ENCODE assay signal across 16 cellular contexts in genomic region chr3:119636194-119636593, GRCh38. TPM values are rescaled to one million over a fixed set of nuclear protein-coding genes. Genes with fewer than 3 reads are reported as not detected.
DNase-seq lines count a peak whose midpoint lies in the region; ATAC-seq and TF ChIP-seq lines count a peak whose summit lies in the region.
"Had no signal": no experiment of that assay in that cellular context is flagged by ENCODE, and none has a peak within 500 bp of the region (broad histone marks: within the 10 kb centered on the region; RNA-seq: fewer than 3 reads in every experiment).

No MANE protein-coding gene starts in this region.

- peaks cover 32% of the 10 kb centered on the region for H3K4me1 Mint-ChIP-seq in MCF 10A (ENCODE audit: insufficient read depth, unreplicated experiment)

- WGBS in mammary epithelial cell (ENCODE audit: low coverage, missing lambda C conversion rate) = 0% methylated on average over 1 of the region's 1 CpG
- 29 to 40% methylated on average over 1 of the region's 1 CpG for WGBS in upper lobe of left lung, 2 donors

- BruUV-seq in MCF 10A (replicated peaks; lab: Mats Ljungman, UMichigan) (no TSS peak), mammary epithelial cell (replicated peaks; lab: Mats Ljungman, UMichigan) (no TSS peak)

- peak overlapping the region; percentile 3 for H2AFZ ChIP-seq in mammary epithelial cell (ENCODE audit: low read depth, low read length)

- DNase-seq in MCF 10A (ENCODE audit: unreplicated experiment) (peak; percentile 18), breast epithelium (ENCODE audit: low spot score in 2 of 2) (no peak), mammary epithelial cell (peak; percentile 57), kidney tubule cell (ENCODE audit: low spot score) (peak; percentile 76), upper lobe of left lung (no peak), DMS53 (lab: John Stamatoyannopoulos, UW) (no peak)
- no peak for DNase-seq in stimulated activated CD8-positive, alpha-beta memory T cell treated with anti-CD3 and anti-CD28 coated beads, Interleukin-4, amount 100 ng/mL, for 48 hours
- DNase-seq: effector memory CD8-positive, alpha-beta T cell; NCI-H1105; NCI-H524 treated with DMSO at 0.1 percent for 48 hours; right lobe of liver had no signal

- POLR2A ChIA-PET in MCF 10A (lab: Yijun Ruan, JAX) = interaction anchor here (0.8 to 3.3 kb wide), 4 partner anchors 41 to 567 kb away, joined by 3 to 16 read pairs (median 4); partner anchors contain the start of genes COX17 and TIMMDC1

- ATAC-seq in upper lobe of left lung (ENCODE audit: low FRiP score in 2 of 2) (no peak), GM19397 (IDR thresholded peaks at IDR 0.05; ENCODE audit: unreplicated experiment) (no peak)
- ATAC-seq: effector memory CD8-positive, alpha-beta T cell had no signal

- no peaks in the 10 kb centered on the region for H3K79me2 ChIP-seq in mammary epithelial cell (ENCODE audit: insufficient read depth, low read length)

- dilution Hi-C loops in mammary epithelial cell (cut with HindIII; ENCODE audit: low sequenced_read_pairs) = no loop called here

- H3K27ac Mint-ChIP-seq in MCF 10A (ENCODE audit: low read depth, unreplicated experiment) = no peak overlapping the region
- H3K27ac Mint-ChIP-seq: effector memory CD8-positive, alpha-beta T cell had no signal

- no peak overlapping the region for H3K4me3 Mint-ChIP-seq in MCF 10A (ENCODE audit: unreplicated experiment)
- H3K4me3 Mint-ChIP-seq: effector memory CD8-positive, alpha-beta T cell had no signal

- no peaks in the 10 kb centered on the region for H4K20me1 ChIP-seq in mammary epithelial cell (ENCODE audit: insufficient read depth, low read length)

- TF ChIP-seq CTCF in MCF 10A (IDR thresholded peaks at IDR 0.05; ENCODE audit: unreplicated experiment) (no peak), breast epithelium (IDR thresholded peaks at IDR 0.05) (no peak), mammary epithelial cell (conservative IDR thresholded peaks at IDR 0.05 in 1 of 2, IDR thresholded peaks at IDR 0.05 in 1 of 2; ENCODE audit: extremely low read depth in 1 of 2, insufficient read depth in 1 of 2, low read depth in 1 of 2, low read length in 2 of 2) (no peak), upper lobe of left lung (IDR thresholded peaks at IDR 0.05) (no peak)

- no peaks in the 10 kb centered on the region for H3K27me3 Mint-ChIP-seq in MCF 10A (ENCODE audit: insufficient read depth, unreplicated experiment)

- H3K9me3 Mint-ChIP-seq in MCF 10A (ENCODE audit: unreplicated experiment) = no peaks in the 10 kb centered on the region
- H3K9me3 Mint-ChIP-seq: effector memory CD8-positive, alpha-beta T cell had no signal

- H3K4me1 ChIP-seq in breast epithelium (no peaks in the 10 kb centered on the region), mammary epithelial cell (ENCODE audit: insufficient read depth, low read length) (peaks cover 28% of the 10 kb centered on the region), upper lobe of left lung (peaks cover 20 to 34% (median 26%) of the 10 kb centered on the region in 4 donors)
- H3K4me1 ChIP-seq: right lobe of liver had no signal

- CTCF ChIA-PET in MCF 10A (lab: Yijun Ruan, JAX) = interaction anchor here (0.7 to 1.6 kb wide), 3 partner anchors 8 to 478 kb away, joined by 3 read pairs; no protein-coding TSS in a partner anchor
- CTCF ChIA-PET in mammary epithelial cell (lab: Charles Lee; ENCODE audit: low non-redundant PET) = no interaction called here

- no peak overlapping the region for H3K4me2 ChIP-seq in mammary epithelial cell (ENCODE audit: insufficient read depth, low read depth, low read length)

- no peaks in the 10 kb centered on the region for H3K36me3 ChIP-seq in breast epithelium
- no peaks in the 10 kb centered on the region for H3K36me3 ChIP-seq in mammary epithelial cell (ENCODE audit: insufficient read depth, low read length)
- no peaks in the 10 kb centered on the region for H3K36me3 ChIP-seq in upper lobe of left lung
- H3K36me3 ChIP-seq: right lobe of liver had no signal

- intact Hi-C loops in MCF 10A (cut with micrococcal nuclease) = no loop called here
- intact Hi-C loops in breast epithelium (cut with DNase I; ENCODE audit: low total_unique reads) = no loop called here
- intact Hi-C loops in mammary epithelial cell (cut with micrococcal nuclease) = no loop called here

- no peaks in the 10 kb centered on the region for H3K27me3 ChIP-seq in breast epithelium
- no peaks in the 10 kb centered on the region for H3K27me3 ChIP-seq in mammary epithelial cell (ENCODE audit: insufficient read depth, low read length)
- no peaks in the 10 kb centered on the region for H3K27me3 ChIP-seq in upper lobe of left lung
- H3K27me3 ChIP-seq: right lobe of liver, tibial nerve had no signal

- no peak for TF ChIP-seq POLR2A in breast epithelium (IDR thresholded peaks at IDR 0.05)
- no peak for TF ChIP-seq POLR2A in upper lobe of left lung (IDR thresholded peaks at IDR 0.05)

- TF ChIP-seq EP300 in upper lobe of left lung (IDR thresholded peaks at IDR 0.05) = no peak

- in situ Hi-C loops in mammary epithelial cell (cut with MboI; ENCODE audit: low sequenced_read_pairs in 2 of 2) = no loop called here

- H3K4me3 ChIP-seq in breast epithelium (no peak overlapping the region), mammary epithelial cell (replicated peaks in 1 of 3; ENCODE audit: insufficient read depth in 1 of 3, low read depth in 2 of 3, low read length in 3 of 3) (no peak overlapping the region), upper lobe of left lung (no peak overlapping the region)
- H3K4me3 ChIP-seq: right lobe of liver, tibial nerve had no signal

- no peaks in the 10 kb centered on the region for H3K36me3 Mint-ChIP-seq in MCF 10A (ENCODE audit: insufficient read depth, unreplicated experiment)

- H3K9me3 ChIP-seq in breast epithelium = no peaks in the 10 kb centered on the region
- no peaks in the 10 kb centered on the region for H3K9me3 ChIP-seq in mammary epithelial cell (replicated peaks; ENCODE audit: insufficient read depth, low read length)
- no peaks in the 10 kb centered on the region for H3K9me3 ChIP-seq in upper lobe of left lung
- H3K9me3 ChIP-seq: right lobe of liver, tibial nerve had no signal

- H3K27ac ChIP-seq in breast epithelium (peak overlapping the region in 1 of 2 donors; percentile 85), mammary epithelial cell (ENCODE audit: insufficient read depth, low read depth, low read length) (no peak overlapping the region), upper lobe of left lung (peak overlapping the region; percentile 79 to 93 (median 85))
- H3K27ac ChIP-seq: right lobe of liver, VCaP had no signal

- no peak overlapping the region for H3K9ac ChIP-seq in mammary epithelial cell (ENCODE audit: insufficient read depth, low read length)

RNA-seq across cellular contexts. Expression of gene POPDC2, which starts 24.2 kb away (rescaled TPM):
- total RNA-seq in MCF 10A (2022) (0.91 and 0.93 TPM in 2 replicates), breast epithelium (1 to 10 TPM; 1.1 to 7.9 (median 6.9) TPM), mammary epithelial cell (1 to 10 TPM in 1 of 2 donors, under 1 TPM in 1; 0.31 to 1.0 TPM), upper lobe of left lung (1 to 10 TPM; 2.0 to 5.2 (median 2.2) TPM)
- 0.12 TPM for polyA plus RNA-seq in mammary epithelial cell
- not detected for polyA minus RNA-seq in mammary epithelial cell

RNA-seq across cellular contexts. Expression of gene PLA1A, which starts 38.5 kb away (rescaled TPM):
- total RNA-seq in MCF 10A (2022) (not detected in 2 replicates), breast epithelium (1 to 10 TPM in 2 of 3 donors, under 1 TPM in 1; 0.59 to 4.9 (median 2.1) TPM), mammary epithelial cell (not detected), upper lobe of left lung (10 to 100 TPM in 4 of 6 donors, 1 to 10 TPM in 2; 1.0 to 27.8 (median 14.6) TPM)
- polyA plus RNA-seq in mammary epithelial cell = not detected
- polyA minus RNA-seq in mammary epithelial cell = not detected
- total RNA-seq: H1, HT-29 had no signal
- polyA plus RNA-seq: H1 had no signal

RNA-seq across cellular contexts. Expression of gene COX17, which starts 41.0 kb away (rescaled TPM):
- total RNA-seq in MCF 10A (2022) = 47.9 and 55.4 TPM in 2 replicates
- total RNA-seq in breast epithelium = 10 to 100 TPM; 26.7 to 42.6 (median 33.4) TPM
- total RNA-seq in mammary epithelial cell = 10 to 100 TPM; 11.3 to 41.1 TPM
- polyA plus RNA-seq in mammary epithelial cell = 39.9 TPM
- polyA minus RNA-seq in mammary epithelial cell = 3.2 TPM
- total RNA-seq in upper lobe of left lung = 10 to 100 TPM; 32.3 to 60.8 (median 51.8) TPM

RNA-seq across cellular contexts. Expression of gene ADPRH, which starts 56.9 kb away (rescaled TPM):
- total RNA-seq in MCF 10A (2022) (not detected in 2 replicates), breast epithelium (10 to 100 TPM in 1 of 3 donors, 1 to 10 TPM in 2; 5.9 to 10.9 (median 9.8) TPM), mammary epithelial cell (1 to 10 TPM; 1.0 to 9.5 TPM), upper lobe of left lung (10 to 100 TPM; 18.9 to 33.8 (median 25.1) TPM)
- 0.99 TPM for polyA plus RNA-seq in mammary epithelial cell
- not detected for polyA minus RNA-seq in mammary epithelial cell

Comparison
In these comparisons a context has a peak if more than half of its experiments do, and no peak if none do; other contexts are left out.
1. DNase-seq: peak in MCF 10A (single experiment), mammary epithelial cell (single experiment) and kidney tubule cell (single experiment); none in breast epithelium (0 of 2), upper lobe of left lung (0 of 2), DMS53 (single experiment) and stimulated activated CD8-positive, alpha-beta memory T cell treated with anti-CD3 and anti-CD28 coated beads, Interleukin-4, amount 100 ng/mL, for 48 hours (single experiment).